8 cellular contexts compared by ENCODE assay signal in the genomic region with DNA sequence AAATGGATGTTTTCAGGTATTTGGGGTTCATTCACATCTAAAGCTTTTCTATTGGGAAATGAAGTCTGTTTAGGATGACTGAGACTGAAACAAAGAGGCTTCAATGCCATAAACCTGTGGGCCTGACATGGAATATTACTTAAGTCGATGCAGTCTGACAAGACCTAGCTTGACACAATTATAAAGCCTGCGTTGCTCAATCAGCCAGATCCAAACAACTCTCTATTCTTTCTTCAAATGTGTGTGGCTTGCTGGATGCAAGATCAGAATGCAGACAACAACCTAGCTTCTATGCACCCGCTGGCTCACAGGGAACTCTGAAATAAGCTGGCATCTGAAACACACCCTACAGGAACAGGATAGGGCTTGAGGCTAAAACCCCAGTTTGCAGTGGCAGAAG. TPM values are rescaled to one million over a fixed set of nuclear protein-coding genes. Genes with fewer than 3 reads are reported as not detected.
A peak's percentile ranks its signal among the peaks of the same experiment; 100 is the strongest.
DNase-seq lines count a peak whose midpoint lies in the region; TF ChIP-seq lines count a peak whose summit lies in the region.
"Had no signal": no experiment of that assay in that cellular context is flagged by ENCODE, and none has a peak within 500 bp of the region (broad histone marks: within the 10 kb centered on the region; RNA-seq: fewer than 3 reads in every experiment).

No MANE protein-coding gene starts in this region.

- TF ChIP-seq EP300 in esophagus muscularis mucosa (IDR thresholded peaks at IDR 0.05), result no peak

- intact Hi-C loops in esophagus muscularis mucosa (cut with DNase I), result loop anchor here (5.0 kb wide), 1 partner anchor 39 kb away; the partner anchor contains the start of gene RFFL

- no peaks in the 10 kb centered on the region for H3K9me3 ChIP-seq in esophagus muscularis mucosa

- no peak overlapping the region for H3K4me3 ChIP-seq in esophagus muscularis mucosa
- H3K4me3 ChIP-seq in skin epidermis, result no peak overlapping the region
- no peak overlapping the region for H3K4me3 ChIP-seq in H7 (ENCODE audit: insufficient read depth, low read depth, low read length)

- H3K4me1 Mint-ChIP-seq in HFFc6 (ENCODE audit: low read depth), result peaks cover 31% of the 10 kb centered on the region

- H3K4me3 Mint-ChIP-seq in HFFc6, result no peak overlapping the region

- peak overlapping the region; percentile 67 for H3K27ac ChIP-seq in VCaP
- H3K27ac ChIP-seq in esophagus muscularis mucosa (replicated peaks in 1 of 4), result peak overlapping the region; percentile 69 to 77 (median 75)
- H3K27ac ChIP-seq in skin epidermis, result peak overlapping the region in 17 of 21 experiments; percentile 31 to 91 (median 69)

- H3K27me3 ChIP-seq in esophagus muscularis mucosa (no peaks in the 10 kb centered on the region), H7 (ENCODE audit: control insufficient read depth, insufficient read depth, low read length) (no peaks in the 10 kb centered on the region)

- H3K9me3 Mint-ChIP-seq in HFFc6, result no peaks in the 10 kb centered on the region

- DNase-seq in HFFc6 (no peak), esophagus muscularis mucosa (ENCODE audit: extremely low spot score) (no peak), ACHN (no peak), NCI-H82 treated with DMSO at 0.1 percent for 48 hours (lab: John Stamatoyannopoulos, UW; ENCODE audit: unreplicated experiment) (no peak), H7 (no peak)
- DNase-seq: foreskin melanocyte had no signal

- peaks cover 14% of the 10 kb centered on the region; the same call in 1 of the 2 replicates for H3K36me3 Mint-ChIP-seq in HFFc6 (ENCODE audit: low read depth)

- peak overlapping the region; percentile 99 for H3K27ac Mint-ChIP-seq in HFFc6

- H3K36me3 ChIP-seq in esophagus muscularis mucosa (peaks cover 12 to 58% (median 28%) of the 10 kb centered on the region in 4 donors), H7 (replicated peaks; ENCODE audit: control insufficient read depth, insufficient read depth, low read length) (peaks cover 2% of the 10 kb centered on the region)

- TF ChIP-seq POLR2A in esophagus muscularis mucosa (IDR thresholded peaks at IDR 0.05; ENCODE audit: low read depth), result no peak

- in situ Hi-C loops in ACHN (cut with HindIII; ENCODE audit: low pct_ligation_motif_present, low pct_unique_long_range_greater_than_20kb, low sequenced_read_pairs), result no loop called here

- no peaks in the 10 kb centered on the region; the same call in none of the 2 replicates for H3K27me3 Mint-ChIP-seq in HFFc6 (ENCODE audit: insufficient read depth)

- no peak for TF ChIP-seq CTCF in HFFc6 (IDR thresholded peaks at IDR 0.05)
- no peak for TF ChIP-seq CTCF in VCaP (conservative IDR thresholded peaks at IDR 0.05)
- no peak for TF ChIP-seq CTCF in esophagus muscularis mucosa (IDR thresholded peaks at IDR 0.05)

- WGBS in esophagus muscularis mucosa, result 97% methylated on average over 3 of the region's 3 CpGs

- peaks cover 23 to 29% (median 26%) of the 10 kb centered on the region in 4 donors for H3K4me1 ChIP-seq in esophagus muscularis mucosa

RNA-seq across cellular contexts. Expression of gene RFFL, which starts 40.0 kb away (rescaled TPM):
- total RNA-seq in HFFc6 (2021; fragmentation: NEBNext Ultra II Directional; extraction: Animal tissue kit (Norgen Biotek cat#: 25700)), result 10 to 100 TPM; 12.0 to 18.5 (median 13.6) TPM
- 10 to 100 TPM; 19.5 to 40.9 (median 33.3) TPM for total RNA-seq in esophagus muscularis mucosa
- total RNA-seq in H7 (2014; rRNA removed; shearing (Covaris generic)), result 25.5 and 29.9 TPM in 2 replicates

RNA-seq across cellular contexts. Expression of gene LIG3, which starts 43.2 kb away (rescaled TPM):
- 10 to 100 TPM; 22.6 to 34.4 (median 31.9) TPM for total RNA-seq in HFFc6 (2021; fragmentation: NEBNext Ultra II Directional; extraction: Animal tissue kit (Norgen Biotek cat#: 25700))
- 10 to 100 TPM; 24.7 to 50.7 (median 32.1) TPM for total RNA-seq in esophagus muscularis mucosa
- total RNA-seq in H7 (2014; rRNA removed; shearing (Covaris generic)), result 94.6 and 139 TPM in 2 replicates
